Comparison of ENCODE assay signal across 11 cellular contexts in genomic region chr18:68428026-68428425, GRCh38.
DNase-seq lines count a peak whose midpoint lies in the region; ATAC-seq and TF ChIP-seq lines count a peak whose summit lies in the region.
"Had no signal": no experiment of that assay in that cellular context is flagged by ENCODE, and none has a peak within 500 bp of the region (broad histone marks: within the 10 kb centered on the region; RNA-seq: fewer than 3 reads in every experiment).

No MANE protein-coding gene starts in this region.

- peaks cover 13% of the 10 kb centered on the region for H3K27me3 Mint-ChIP-seq in glutamatergic neuron (ENCODE audit: unreplicated experiment)
- H3K27me3 Mint-ChIP-seq in activated T-cell treated with anti-CD3 and anti-CD28 coated beads, Interleukin-2, amount 50 U/mL, for 4 hours (ENCODE audit: low read depth) = no peaks in the 10 kb centered on the region

- H3K79me2 ChIP-seq in ACC112 (ENCODE audit: control insufficient read depth, insufficient read depth, low read length, unreplicated experiment) = no peaks in the 10 kb centered on the region

- peak overlapping the region; percentile 55 for H3K4me3 Mint-ChIP-seq in glutamatergic neuron (ENCODE audit: unreplicated experiment)
- H3K4me3 Mint-ChIP-seq in activated T-cell treated with anti-CD3 and anti-CD28 coated beads, Interleukin-2, amount 50 U/mL, for 4 hours = no peak overlapping the region
- H3K4me3 Mint-ChIP-seq: nephron progenitor cell had no signal

- ATAC-seq in HG02973 (IDR thresholded peaks at IDR 0.05; ENCODE audit: unreplicated experiment) (no peak), GM21825 (IDR thresholded peaks at IDR 0.05; ENCODE audit: unreplicated experiment) (no peak), HG03442 (IDR thresholded peaks at IDR 0.05; ENCODE audit: unreplicated experiment) (no peak)
- ATAC-seq in activated T-cell treated with anti-CD3 and anti-CD28 coated beads, Interleukin-2, amount 50 U/mL, for 4 hours = no peak

- H3K36me3 ChIP-seq in ACC112 (ENCODE audit: insufficient read depth, low read length) (no peaks in the 10 kb centered on the region), SJCRH30 (no peaks in the 10 kb centered on the region)

- peaks cover 18% of the 10 kb centered on the region for H3K9me3 Mint-ChIP-seq in glutamatergic neuron (ENCODE audit: unreplicated experiment)
- no peaks in the 10 kb centered on the region for H3K9me3 Mint-ChIP-seq in activated T-cell treated with anti-CD3 and anti-CD28 coated beads, Interleukin-2, amount 50 U/mL, for 4 hours
- H3K9me3 Mint-ChIP-seq: nephron progenitor cell had no signal

- no peak overlapping the region for H3K4me3 ChIP-seq in ACC112 (ENCODE audit: low read depth, low read length)
- no peak overlapping the region for H3K4me3 ChIP-seq in SJCRH30

- H3K9me3 ChIP-seq in SJCRH30 (replicated peaks) = no peaks in the 10 kb centered on the region

- H2AFZ ChIP-seq in ACC112 (ENCODE audit: low read length, unreplicated experiment) = no peak overlapping the region

- H3K4me1 Mint-ChIP-seq in glutamatergic neuron (ENCODE audit: low read depth, unreplicated experiment) = peaks cover 57% of the 10 kb centered on the region
- H3K4me1 Mint-ChIP-seq in activated T-cell treated with anti-CD3 and anti-CD28 coated beads, Interleukin-2, amount 50 U/mL, for 4 hours (ENCODE audit: low read depth) = no peaks in the 10 kb centered on the region

- no peak for TF ChIP-seq CTCF in glutamatergic neuron (IDR thresholded peaks at IDR 0.05; ENCODE audit: partially characterized antibody, unreplicated experiment)

- no peaks in the 10 kb centered on the region for H3K27me3 ChIP-seq in ACC112 (ENCODE audit: insufficient read depth, low read length)
- H3K27me3 ChIP-seq in SJCRH30 = no peaks in the 10 kb centered on the region

- no peaks in the 10 kb centered on the region for H3K36me3 Mint-ChIP-seq in glutamatergic neuron (ENCODE audit: unreplicated experiment)
- no peaks in the 10 kb centered on the region for H3K36me3 Mint-ChIP-seq in activated T-cell treated with anti-CD3 and anti-CD28 coated beads, Interleukin-2, amount 50 U/mL, for 4 hours (ENCODE audit: insufficient read depth)

- H3K27ac ChIP-seq in ACC112 (ENCODE audit: low read depth, low read length) (peak overlapping the region; percentile 35; the same call in 1 of the 2 replicates), SJCRH30 (peak overlapping the region; percentile 93)

- H3K4me1 ChIP-seq in ACC112 (ENCODE audit: control insufficient read depth, insufficient read depth, low read length, unreplicated experiment) (peaks cover 38% of the 10 kb centered on the region), SJCRH30 (peaks cover 28% of the 10 kb centered on the region)

- DNase-seq in H4 (ENCODE audit: low spot score) (peak; percentile 77), SJCRH30 (peak; percentile 77 to 84), glutamatergic neuron (peak; percentile 63)
- DNase-seq in activated T-cell treated with anti-CD3 and anti-CD28 coated beads, Interleukin-2, amount 50 U/mL, for 4 hours = no peak
- DNase-seq: effector memory CD4-positive, alpha-beta T cell; nephron progenitor cell; OCI-M1 had no signal

- peak overlapping the region; percentile 97 for H3K27ac Mint-ChIP-seq in glutamatergic neuron (ENCODE audit: unreplicated experiment)
- H3K27ac Mint-ChIP-seq: nephron progenitor cell had no signal
